Comparison of ENCODE assay signal across 10 cellular contexts in genomic region chr9:92762196-92762595, GRCh38. TPM values are rescaled to one million over a fixed set of nuclear protein-coding genes. Genes with fewer than 3 reads are reported as not detected.
DNase-seq lines count a peak whose midpoint lies in the region; ATAC-seq and TF ChIP-seq lines count a peak whose summit lies in the region.
"Had no signal": no experiment of that assay in that cellular context is flagged by ENCODE, and none has a peak within 500 bp of the region (broad histone marks: within the 10 kb centered on the region; RNA-seq: fewer than 3 reads in every experiment).

No MANE protein-coding gene starts in this region.

- H3K27me3 ChIP-seq in hepatocyte (no peaks in the 10 kb centered on the region), H7 (ENCODE audit: control insufficient read depth, insufficient read depth, low read length) (no peaks in the 10 kb centered on the region)
- H3K27me3 ChIP-seq: left lung had no signal

- POLR2A ChIA-PET in activated B cell treated with CpG ODN at 0.5 μM for 24 hours (lab: Charles Lee) = no interaction called here

- H3K4me3 Mint-ChIP-seq in activated naive CD4-positive, alpha-beta T cell treated with anti-CD3 and anti-CD28 coated beads, Interleukin-2, amount 10 ng/mL, durations not matched to agents 7 days and 5 days = peak overlapping the region; percentile 95
- H3K4me3 Mint-ChIP-seq in activated B cell treated with CpG ODN at 0.5 μM for 24 hours = peak overlapping the region; percentile 98
- peak overlapping the region; percentile 98 to 99 for H3K4me3 Mint-ChIP-seq in stimulated activated naive B cell treated with anti-CD40 and anti-IgM and Interleukin-4, amounts not matched to agents 10 μg/mL and 1 μg/mL and 100 μg/mL, for 72 hours

- peaks cover 17% of the 10 kb centered on the region for H3K4me1 ChIP-seq in hepatocyte (ENCODE audit: insufficient read depth)

- ATAC-seq in activated naive CD4-positive, alpha-beta T cell treated with anti-CD3 and anti-CD28 coated beads, Interleukin-2, amount 50 U/mL, for 72 hours = no peak
- ATAC-seq in activated B cell treated with CpG ODN at 0.5 μM for 24 hours (ENCODE audit: low read depth) = no peak
- no peak for ATAC-seq in stimulated activated naive B cell treated with anti-CD40 and anti-IgM and Interleukin-4, amounts not matched to agents 10 μg/mL and 1 μg/mL and 100 μg/mL, for 72 hours (replicated peaks)
- ATAC-seq: left lung had no signal

- H2AFZ ChIP-seq in hepatocyte = no peak overlapping the region

- no peaks in the 10 kb centered on the region for H3K9me3 ChIP-seq in hepatocyte (ENCODE audit: low read depth)
- H3K9me3 ChIP-seq: left lung had no signal

- peaks cover 53% of the 10 kb centered on the region for H4K20me1 ChIP-seq in hepatocyte (ENCODE audit: insufficient read depth, poor library complexity, severe bottlenecking)

- H3K36me3 ChIP-seq in hepatocyte (replicated peaks; ENCODE audit: insufficient read depth, low read depth) (no peaks in the 10 kb centered on the region), H7 (replicated peaks; ENCODE audit: control insufficient read depth, insufficient read depth, low read length) (no peaks in the 10 kb centered on the region)
- H3K36me3 ChIP-seq: left lung had no signal

- intact Hi-C loops in activated B cell treated with CpG ODN at 0.5 μM for 24 hours (cut with micrococcal nuclease) = loop anchor here (5.0 to 10.0 kb wide), 2 partner anchors 303 to 690 kb away; partner anchors contain the start of genes FAM120A and FAM120AOS

- H3K36me3 Mint-ChIP-seq in activated naive CD4-positive, alpha-beta T cell treated with anti-CD3 and anti-CD28 coated beads, Interleukin-2, amount 10 ng/mL, durations not matched to agents 7 days and 5 days = no peaks in the 10 kb centered on the region
- H3K36me3 Mint-ChIP-seq in activated naive CD4-positive, alpha-beta T cell treated with anti-CD3 and anti-CD28 coated beads, Interleukin-2, amount 50 U/mL, for 72 hours = peaks cover 6 to 8% of the 10 kb centered on the region in 2 donors
- peaks cover 2% of the 10 kb centered on the region for H3K36me3 Mint-ChIP-seq in activated B cell treated with CpG ODN at 0.5 μM for 24 hours (ENCODE audit: low read depth)
- peaks cover 0 to 4% of the 10 kb centered on the region in 2 donors for H3K36me3 Mint-ChIP-seq in stimulated activated naive B cell treated with anti-CD40 and anti-IgM and Interleukin-4, amounts not matched to agents 10 μg/mL and 1 μg/mL and 100 μg/mL, for 72 hours

- H3K27ac Mint-ChIP-seq in activated naive CD4-positive, alpha-beta T cell treated with anti-CD3 and anti-CD28 coated beads, Interleukin-2, amount 10 ng/mL, durations not matched to agents 7 days and 5 days = peak overlapping the region; percentile 55
- H3K27ac Mint-ChIP-seq in activated naive CD4-positive, alpha-beta T cell treated with anti-CD3 and anti-CD28 coated beads, Interleukin-2, amount 50 U/mL, for 72 hours = peak overlapping the region in 1 of 2 donors; percentile 85
- peak overlapping the region; percentile 25 for H3K27ac Mint-ChIP-seq in activated B cell treated with CpG ODN at 0.5 μM for 24 hours
- peak overlapping the region; percentile 76 for H3K27ac Mint-ChIP-seq in stimulated activated naive B cell treated with anti-CD40 and anti-IgM and Interleukin-4, amounts not matched to agents 10 μg/mL and 1 μg/mL and 100 μg/mL, for 72 hours

- no peak for TF ChIP-seq CTCF in activated B cell treated with CpG ODN at 0.5 μM for 24 hours (IDR thresholded peaks at IDR 0.05)
- no peak for TF ChIP-seq CTCF in hepatocyte (IDR thresholded peaks at IDR 0.05; ENCODE audit: poor library complexity)

- CTCF ChIA-PET in activated naive CD4-positive, alpha-beta T cell treated with anti-CD3 and anti-CD28 coated beads, Interleukin-2, amount 10 ng/mL, durations not matched to agents 7 days and 5 days (lab: Charles Lee) = no interaction called here
- CTCF ChIA-PET in activated B cell treated with CpG ODN at 0.5 μM for 24 hours (lab: Charles Lee) = no interaction called here

- no peaks in the 10 kb centered on the region for H3K9me3 Mint-ChIP-seq in activated naive CD4-positive, alpha-beta T cell treated with anti-CD3 and anti-CD28 coated beads, Interleukin-2, amount 10 ng/mL, durations not matched to agents 7 days and 5 days
- H3K9me3 Mint-ChIP-seq in activated naive CD4-positive, alpha-beta T cell treated with anti-CD3 and anti-CD28 coated beads, Interleukin-2, amount 50 U/mL, for 72 hours = no peaks in the 10 kb centered on the region
- no peaks in the 10 kb centered on the region for H3K9me3 Mint-ChIP-seq in activated B cell treated with CpG ODN at 0.5 μM for 24 hours
- no peaks in the 10 kb centered on the region for H3K9me3 Mint-ChIP-seq in stimulated activated naive B cell treated with anti-CD40 and anti-IgM and Interleukin-4, amounts not matched to agents 10 μg/mL and 1 μg/mL and 100 μg/mL, for 72 hours

- peaks cover 47% of the 10 kb centered on the region for H3K4me1 Mint-ChIP-seq in activated naive CD4-positive, alpha-beta T cell treated with anti-CD3 and anti-CD28 coated beads, Interleukin-2, amount 10 ng/mL, durations not matched to agents 7 days and 5 days
- peaks cover 62% of the 10 kb centered on the region for H3K4me1 Mint-ChIP-seq in activated B cell treated with CpG ODN at 0.5 μM for 24 hours
- H3K4me1 Mint-ChIP-seq in stimulated activated naive B cell treated with anti-CD40 and anti-IgM and Interleukin-4, amounts not matched to agents 10 μg/mL and 1 μg/mL and 100 μg/mL, for 72 hours = peaks cover 50 to 67% of the 10 kb centered on the region in 2 donors

- no peaks in the 10 kb centered on the region for H3K9me2 ChIP-seq in hepatocyte (replicated peaks; ENCODE audit: insufficient read depth)

- peak overlapping the region; percentile 98 for H3K4me2 ChIP-seq in hepatocyte

- WGBS in hepatocyte (ENCODE audit: low lambda C conversion rate, missing lambda C conversion rate) = 89% methylated on average over 4 of the region's 4 CpGs

- peaks cover 70% of the 10 kb centered on the region for H3K79me2 ChIP-seq in hepatocyte

- H3K27me3 Mint-ChIP-seq in activated naive CD4-positive, alpha-beta T cell treated with anti-CD3 and anti-CD28 coated beads, Interleukin-2, amount 10 ng/mL, durations not matched to agents 7 days and 5 days = no peaks in the 10 kb centered on the region
- H3K27me3 Mint-ChIP-seq in activated B cell treated with CpG ODN at 0.5 μM for 24 hours = no peaks in the 10 kb centered on the region
- H3K27me3 Mint-ChIP-seq in stimulated activated naive B cell treated with anti-CD40 and anti-IgM and Interleukin-4, amounts not matched to agents 10 μg/mL and 1 μg/mL and 100 μg/mL, for 72 hours = no peaks in the 10 kb centered on the region

- no peak overlapping the region for H3K27ac ChIP-seq in hepatocyte

- DNase-seq in activated naive CD4-positive, alpha-beta T cell treated with anti-CD3 and anti-CD28 coated beads, Interleukin-2, amount 10 ng/mL, durations not matched to agents 7 days and 5 days = no peak
- DNase-seq in activated naive CD4-positive, alpha-beta T cell treated with anti-CD3 and anti-CD28 coated beads, Interleukin-2, amount 50 U/mL, for 72 hours (ENCODE audit: low spot score in 2 of 2) = no peak
- DNase-seq in activated B cell treated with CpG ODN at 0.5 μM for 24 hours (no peak), hepatocyte (ENCODE audit: low spot score) (no peak), H7 (no peak), mucosa of gallbladder (ENCODE audit: low spot score) (no peak), A172 (ENCODE audit: low spot score) (no peak)
- DNase-seq in stimulated activated naive B cell treated with anti-CD40 and anti-IgM and Interleukin-4, amounts not matched to agents 10 μg/mL and 1 μg/mL and 100 μg/mL, for 72 hours = no peak
- DNase-seq: left lung, NCI-H146 had no signal

- no peak overlapping the region for H3K4me3 ChIP-seq in hepatocyte
- no peak overlapping the region for H3K4me3 ChIP-seq in H7 (ENCODE audit: insufficient read depth, low read depth, low read length)

RNA-seq across cellular contexts. Expression of gene BICD2, which starts 2.4 kb away (rescaled TPM):
- total RNA-seq in activated naive CD4-positive, alpha-beta T cell treated with anti-CD3 and anti-CD28 coated beads, Interleukin-2, amount 50 U/mL, for 72 hours = 10 to 100 TPM; 15.0 to 15.3 TPM
- total RNA-seq in activated B cell treated with CpG ODN at 0.5 μM for 24 hours (19.5 and 22.5 TPM in 2 replicates), hepatocyte (19.9 and 25.7 TPM in 2 replicates), mucosa of gallbladder (26.9 TPM)
- polyA plus RNA-seq in hepatocyte = 11.0 and 13.2 TPM in 2 replicates
- total RNA-seq in H7 (2014; rRNA removed; shearing (Covaris generic)) = 34.3 and 42.2 TPM in 2 replicates
- 29.8 and 31.7 TPM in 2 replicates for total RNA-seq in A172 (2014; rRNA removed; shearing (Covaris generic))
